1 cellular context compared by ENCODE assay signal in genomic region chr19:1269065-1269477, GRCh38.
TF ChIP-seq lines count a peak whose summit lies in the region.

Gene CIRBP, plus strand, starts transcription at chr19:1269332. Its CDS starts 1,602 bp downstream, at chr19:1270934.

TF ChIP-seq in HepG2, 621 proteins besides CTCF, POLR2A, EP300 and RAD21 (continued from another document and continues in another):
- TF ChIP-seq PAXIP1 (CRISPR knock-in tag; conservative IDR thresholded peaks at IDR 0.05) (peak; percentile 25; the same call in 1 of the 2 replicates), NRL (CRISPR knock-in tag; IDR thresholded peaks at IDR 0.05; ENCODE audit: borderline replicate concordance) (0 out of 2 replicates have a peak, but pooled peaks have one; percentile 29), ZNF781 (CRISPR knock-in tag; IDR thresholded peaks at IDR 0.05; ENCODE audit: borderline replicate concordance, not compliant biosample characterization) (no peak), ZNF136 (CRISPR knock-in tag; IDR thresholded peaks at IDR 0.05; ENCODE audit: low read depth) (0 out of 2 replicates have a peak, but pooled peaks have one; percentile 36), NR2F2 (IDR thresholded peaks at IDR 0.05; ENCODE audit: borderline replicate concordance, low read depth) (no peak), ARID3A (IDR thresholded peaks at IDR 0.05; ENCODE audit: low read depth, low read length) (peak; percentile 24; the same call in 1 of the 2 replicates), DNMT3B (CRISPR knock-in tag; conservative IDR thresholded peaks at IDR 0.05) (0 out of 2 replicates have a peak, but pooled peaks have one; percentile 81), AFF4 (CRISPR knock-in tag; IDR thresholded peaks at IDR 0.05) (no peak), POLR2G (IDR thresholded peaks at IDR 0.05; ENCODE audit: low read depth, low read length) (peak; percentile 99), ZNF674 (CRISPR knock-in tag; IDR thresholded peaks at IDR 0.05; ENCODE audit: low read depth) (0 out of 2 replicates have a peak, but pooled peaks have one; percentile 16), ZNF274 (CRISPR knock-in tag; IDR thresholded peaks at IDR 0.05) (0 out of 2 replicates have a peak, but pooled peaks have one; percentile 13), PTBP1 (IDR thresholded peaks at IDR 0.05; ENCODE audit: low read depth, low read length, poor library complexity, severe bottlenecking) (peak; percentile 44), ZNF335 (CRISPR knock-in tag; IDR thresholded peaks at IDR 0.05) (0 out of 2 replicates have a peak, but pooled peaks have one; percentile 38), ARID5B (CRISPR knock-in tag; IDR thresholded peaks at IDR 0.05) (no peak; the same call in 1 of the 2 replicates), ZNF740 (CRISPR knock-in tag; IDR thresholded peaks at IDR 0.05) (peak; percentile 98), ZNF800 (CRISPR knock-in tag; IDR thresholded peaks at IDR 0.05) (0 out of 2 replicates have a peak, but pooled peaks have one; percentile 18), FOXO1 (CRISPR knock-in tag; IDR thresholded peaks at IDR 0.05) (0 out of 2 replicates have a peak, but pooled peaks have one; percentile 10), MEIS2 (CRISPR knock-in tag; IDR thresholded peaks at IDR 0.05) (peak; percentile 12; the same call in 1 of the 2 replicates), BRCA1 (CRISPR knock-in tag; IDR thresholded peaks at IDR 0.05) (no peak), ZNF3 (CRISPR knock-in tag; IDR thresholded peaks at IDR 0.05) (no peak), LRRFIP1 (CRISPR knock-in tag; conservative IDR thresholded peaks at IDR 0.05) (no peak), ATF7-NPFF (CRISPR knock-in tag; IDR thresholded peaks at IDR 0.05; ENCODE audit: low read depth) (peak; percentile 64; the same call in 1 of the 2 replicates), RELA (CRISPR knock-in tag; IDR thresholded peaks at IDR 0.05) (no peak), ZNF101 (CRISPR knock-in tag; IDR thresholded peaks at IDR 0.05; ENCODE audit: borderline replicate concordance, low read depth) (0 out of 2 replicates have a peak, but pooled peaks have one; percentile 18), ZBTB7A (CRISPR knock-in tag; IDR thresholded peaks at IDR 0.05) (no peak), RXRB (CRISPR knock-in tag; IDR thresholded peaks at IDR 0.05; ENCODE audit: borderline replicate concordance) (peak; percentile 20; the same call in 1 of the 2 replicates), ZBTB25 (CRISPR knock-in tag; IDR thresholded peaks at IDR 0.05) (peak; percentile 58), ZSCAN21 (CRISPR knock-in tag; IDR thresholded peaks at IDR 0.05; ENCODE audit: borderline replicate concordance) (no peak; the same call in 1 of the 2 replicates), TP53 (CRISPR knock-in tag; conservative IDR thresholded peaks at IDR 0.05) (no peak), NFYC (CRISPR knock-in tag; IDR thresholded peaks at IDR 0.05) (peak; percentile 83), JUN (CRISPR knock-in tag; IDR thresholded peaks at IDR 0.05) (0 out of 2 replicates have a peak, but pooled peaks have one; percentile 43), KDM5A (IDR thresholded peaks at IDR 0.05; ENCODE audit: borderline replicate concordance, low read length) (no peak), SIN3A (IDR thresholded peaks at IDR 0.05; ENCODE audit: borderline replicate concordance, low read depth, low read length) (peak; percentile 71; the same call in 1 of the 2 replicates), FOXP1 (IDR thresholded peaks at IDR 0.05) (no peak), FOXP1 (CRISPR knock-in tag; IDR thresholded peaks at IDR 0.05) (no peak), ZNF460 (CRISPR knock-in tag; IDR thresholded peaks at IDR 0.05; ENCODE audit: borderline replicate concordance) (no peak), HNRNPLL (IDR thresholded peaks at IDR 0.05; ENCODE audit: low read depth, low read length, poor library complexity, severe bottlenecking) (peak; percentile 59), AKAP8 (CRISPR knock-in tag; IDR thresholded peaks at IDR 0.05) (peak; percentile 92), WIZ (CRISPR knock-in tag; IDR thresholded peaks at IDR 0.05) (0 out of 2 replicates have a peak, but pooled peaks have one; percentile 56), ISL2 (CRISPR knock-in tag; IDR thresholded peaks at IDR 0.05) (no peak), ZNF230 (CRISPR knock-in tag; IDR thresholded peaks at IDR 0.05) (no peak), FOSL2 (CRISPR knock-in tag; IDR thresholded peaks at IDR 0.05) (peak; percentile 28; the same call in 1 of the 2 replicates)
